8 cellular contexts compared by ENCODE assay signal in genomic region chr16:30805370-30806169, GRCh38. TPM values are rescaled to one million over a fixed set of nuclear protein-coding genes. Genes with fewer than 3 reads are reported as not detected.
DNase-seq lines count a peak whose midpoint lies in the region; ATAC-seq and TF ChIP-seq lines count a peak whose summit lies in the region.

No MANE protein-coding gene starts in this region.

- H3K56ac ChIP-seq in IMR-90 (ENCODE audit: extremely low read depth, insufficient read depth, low read length), result peak overlapping the region; percentile 78

- H3K4me1 ChIP-seq in IMR-90 (ENCODE audit: control insufficient read depth, insufficient read depth, low read length) (peaks cover 8% of the 10 kb centered on the region), neutrophil (ENCODE audit: control insufficient read depth in 1 of 2, insufficient read depth in 1 of 2, low read depth in 1 of 2, low read length in 1 of 2) (peaks cover 36 to 37% of the 10 kb centered on the region in 2 experiments), upper lobe of left lung (peaks cover 13 to 23% (median 14%) of the 10 kb centered on the region in 4 donors)

- peak overlapping the region; percentile 99 for H3K4me2 ChIP-seq in IMR-90 (ENCODE audit: low read depth, low read length)

- dilution Hi-C loops in IMR-90 (cut with HindIII; ENCODE audit: low sequenced_read_pairs, unreplicated experiment), result no loop called here

- no peaks in the 10 kb centered on the region for H4K20me1 ChIP-seq in IMR-90 (ENCODE audit: insufficient read depth, low read length)

- H3K18ac ChIP-seq in IMR-90 (ENCODE audit: low read depth, low read length), result peak overlapping the region; percentile 91

- peak overlapping the region; percentile 77 for H2BK5ac ChIP-seq in IMR-90 (ENCODE audit: low read depth, low read length, poor library complexity, severe bottlenecking)

- TF ChIP-seq RAD21 in IMR-90 (IDR thresholded peaks at IDR 0.05; ENCODE audit: low read length), result no peak

- no TSS peak for BruUV-seq in IMR-90 (replicated peaks; lab: Mats Ljungman, UMichigan)

- in situ Hi-C loops in IMR-90 (cut with MboI; ENCODE audit: low sequenced_read_pairs) (no loop called here), SK-MEL-5 (cut with HindIII; ENCODE audit: low pct_unique_long_range_greater_than_20kb, low sequenced_read_pairs) (no loop called here)

- POLR2A ChIA-PET in IMR-90 (lab: Charles Lee; ENCODE audit: unreplicated experiment), result interaction anchor here (0.7 to 2.1 kb wide), 4 partner anchors 8 to 70 kb away, joined by 3 to 13 read pairs (median 8); partner anchors contain the start of gene ZNF629
- POLR2A ChIA-PET in activated naive CD8-positive, alpha-beta T cell treated with anti-CD3 and anti-CD28 coated beads, Interleukin-2, amount 10 ng/mL, durations not matched to agents 7 days and 5 days (lab: Charles Lee), result interaction anchor here (0.7 to 2.2 kb wide), 7 partner anchors 8 to 144 kb away, joined by 3 to 10 read pairs (median 5); partner anchors contain the start of genes PHKG2 and ZNF629

- H3K23ac ChIP-seq in IMR-90 (ENCODE audit: low read depth, low read length), result peak overlapping the region; percentile 92

- peak overlapping the region; percentile 96 for H2AFZ ChIP-seq in IMR-90 (replicated peaks; ENCODE audit: low read length, poor library complexity)

- H4K91ac ChIP-seq in IMR-90 (ENCODE audit: insufficient read depth, low read depth, low read length), result peak overlapping the region; percentile 92

- no peak for TF ChIP-seq EP300 in upper lobe of left lung (IDR thresholded peaks at IDR 0.05)

- peaks cover 8% of the 10 kb centered on the region; the same call in 1 of the 2 replicates for H3K9me1 ChIP-seq in IMR-90 (ENCODE audit: insufficient read depth, low read length)

- H3K9me3 ChIP-seq in IMR-90 (ENCODE audit: control insufficient read depth, insufficient read depth, low read length) (no peaks in the 10 kb centered on the region), neutrophil (no peaks in the 10 kb centered on the region), upper lobe of left lung (no peaks in the 10 kb centered on the region)

- WGBS in IMR-90 (ENCODE audit: extremely low coverage in 2 of 2, insufficient read length in 1 of 2), 2 experiments, result 5% methylated on average over 20 of the region's 62 CpGs; no CpG with 5 or more reads in 1 of the 2 experiments
- 3 to 11% methylated on average over 16 to 46 of the region's 62 CpGs for WGBS in upper lobe of left lung, 2 donors

- no peaks in the 10 kb centered on the region for H3K36me3 ChIP-seq in IMR-90 (ENCODE audit: control insufficient read depth, insufficient read depth, low read length)
- H3K36me3 ChIP-seq in neutrophil, result no peaks in the 10 kb centered on the region
- no peaks in the 10 kb centered on the region for H3K36me3 ChIP-seq in upper lobe of left lung

- H2AK5ac ChIP-seq in IMR-90 (ENCODE audit: low read depth, low read length), result peak overlapping the region; percentile 82

- TF ChIP-seq POLR2A in IMR-90 (IDR thresholded peaks at IDR 0.05; ENCODE audit: low read depth, low read length) (peak; percentile 82), upper lobe of left lung (IDR thresholded peaks at IDR 0.05) (peak in 3 of 4 donors; percentile 66 to 94 (median 67))

- intact Hi-C loops in IMR-90 (cut with micrococcal nuclease), result loop anchor here (1.0 to 2.0 kb wide), 2 partner anchors 18 to 69 kb away; partner anchors contain the start of gene ZNF629

- no peak overlapping the region for H3K27ac Mint-ChIP-seq in activated naive CD8-positive, alpha-beta T cell treated with anti-CD3 and anti-CD28 coated beads, Interleukin-2, amount 10 ng/mL, durations not matched to agents 7 days and 5 days
- H3K27ac Mint-ChIP-seq in glutamatergic neuron (ENCODE audit: unreplicated experiment), result peak overlapping the region; percentile 92

- no peaks in the 10 kb centered on the region for H3K36me3 Mint-ChIP-seq in activated naive CD8-positive, alpha-beta T cell treated with anti-CD3 and anti-CD28 coated beads, Interleukin-2, amount 10 ng/mL, durations not matched to agents 7 days and 5 days
- H3K36me3 Mint-ChIP-seq in glutamatergic neuron (ENCODE audit: unreplicated experiment), result no peaks in the 10 kb centered on the region

- H3K27me3 ChIP-seq in IMR-90 (ENCODE audit: control insufficient read depth, insufficient read depth, low read length), result no peaks in the 10 kb centered on the region
- no peaks in the 10 kb centered on the region for H3K27me3 ChIP-seq in neutrophil
- H3K27me3 ChIP-seq in upper lobe of left lung, result no peaks in the 10 kb centered on the region

- H3K4me3 ChIP-seq in IMR-90 (ENCODE audit: insufficient read depth, low read depth, low read length), result peak overlapping the region; percentile 76
- peak overlapping the region; percentile 64 to 65 for H3K4me3 ChIP-seq in neutrophil (ENCODE audit: low read depth in 1 of 2, low read length in 1 of 2)
- peak overlapping the region; percentile 78 to 95 (median 82) for H3K4me3 ChIP-seq in upper lobe of left lung

- H3K27me3 Mint-ChIP-seq in activated naive CD8-positive, alpha-beta T cell treated with anti-CD3 and anti-CD28 coated beads, Interleukin-2, amount 10 ng/mL, durations not matched to agents 7 days and 5 days, result peaks cover 10% of the 10 kb centered on the region
- peaks cover 6% of the 10 kb centered on the region for H3K27me3 Mint-ChIP-seq in glutamatergic neuron (ENCODE audit: unreplicated experiment)

- peak overlapping the region; percentile 100 for H4K5ac ChIP-seq in IMR-90 (ENCODE audit: low read depth, low read length)

- H3K4me1 Mint-ChIP-seq in activated naive CD8-positive, alpha-beta T cell treated with anti-CD3 and anti-CD28 coated beads, Interleukin-2, amount 10 ng/mL, durations not matched to agents 7 days and 5 days, result peaks cover 28% of the 10 kb centered on the region
- peaks cover 7% of the 10 kb centered on the region for H3K4me1 Mint-ChIP-seq in glutamatergic neuron (ENCODE audit: low read depth, unreplicated experiment)

- DNase-seq in EH (ENCODE audit: low read depth) (peak; percentile 85), IMR-90 (peak; percentile 74), SK-MEL-5 (ENCODE audit: low read depth, low spot score) (peak; percentile 51), glutamatergic neuron (peak; percentile 88), upper lobe of left lung (peak; percentile 92 to 95), NAMALWA (ENCODE audit: low spot score) (no peak)
- peak; percentile 64 for DNase-seq in activated naive CD8-positive, alpha-beta T cell treated with anti-CD3 and anti-CD28 coated beads, Interleukin-2, amount 10 ng/mL, durations not matched to agents 7 days and 5 days

- H2BK120ac ChIP-seq in IMR-90 (ENCODE audit: low read depth, low read length), result peak overlapping the region; percentile 79

- peak overlapping the region; percentile 94 for H2AK9ac ChIP-seq in IMR-90 (replicated peaks; ENCODE audit: low read depth, low read length, poor library complexity)

- no peak for TF ChIP-seq CTCF in IMR-90 (conservative IDR thresholded peaks at IDR 0.05; ENCODE audit: low read depth, low read length)
- TF ChIP-seq CTCF in glutamatergic neuron (IDR thresholded peaks at IDR 0.05; ENCODE audit: partially characterized antibody, unreplicated experiment), result no peak
- TF ChIP-seq CTCF in neutrophil (IDR thresholded peaks at IDR 0.05), result no peak
- TF ChIP-seq CTCF in upper lobe of left lung (IDR thresholded peaks at IDR 0.05), result peak in 3 of 6 experiments; percentile 5 to 23 (median 19)

- H3K27ac ChIP-seq in IMR-90 (ENCODE audit: insufficient read depth, low read length), result peak overlapping the region; percentile 85
- H3K27ac ChIP-seq in neutrophil, result peak overlapping the region; percentile 47
- peak overlapping the region; percentile 88 to 95 (median 92) for H3K27ac ChIP-seq in upper lobe of left lung

- H3K79me1 ChIP-seq in IMR-90 (ENCODE audit: low read depth in 1 of 2, low read length in 2 of 2), result peaks cover 8 to 15% of the 10 kb centered on the region in 2 experiments; a peak in 3 of 4 replicates

- H2BK15ac ChIP-seq in IMR-90 (ENCODE audit: low read depth, low read length), result peak overlapping the region; percentile 46; the same call in 1 of the 3 replicates

- H3K9me3 Mint-ChIP-seq in activated naive CD8-positive, alpha-beta T cell treated with anti-CD3 and anti-CD28 coated beads, Interleukin-2, amount 10 ng/mL, durations not matched to agents 7 days and 5 days, result no peaks in the 10 kb centered on the region
- peaks cover 10% of the 10 kb centered on the region for H3K9me3 Mint-ChIP-seq in glutamatergic neuron (ENCODE audit: unreplicated experiment)

- H3K9ac ChIP-seq in IMR-90 (ENCODE audit: low read depth, low read length), result peak overlapping the region; percentile 89

- H3K4me3 Mint-ChIP-seq in activated naive CD8-positive, alpha-beta T cell treated with anti-CD3 and anti-CD28 coated beads, Interleukin-2, amount 10 ng/mL, durations not matched to agents 7 days and 5 days, result peak overlapping the region; percentile 67
- peak overlapping the region; percentile 94 for H3K4me3 Mint-ChIP-seq in glutamatergic neuron (ENCODE audit: unreplicated experiment)

- CTCF ChIA-PET in IMR-90 (lab: Yijun Ruan, JAX), result interaction anchor here (0.5 to 1.4 kb wide), 4 partner anchors 12 to 104 kb away, joined by 3 to 9 read pairs (median 4); no protein-coding TSS in a partner anchor

- peak; percentile 96 for ATAC-seq in IMR-90 (ENCODE audit: low read depth)
- ATAC-seq in activated naive CD8-positive, alpha-beta T cell treated with anti-CD3 and anti-CD28 coated beads, Interleukin-2, amount 10 ng/mL, durations not matched to agents 7 days and 5 days (ENCODE audit: low read depth), result peak; percentile 69
- peak; percentile 95 to 98 for ATAC-seq in upper lobe of left lung (ENCODE audit: low FRiP score in 2 of 2)

- peak overlapping the region; percentile 99 to 100 for H4K8ac ChIP-seq in IMR-90 (ENCODE audit: low read depth in 2 of 2, low read length in 2 of 2)

- H2BK20ac ChIP-seq in IMR-90 (ENCODE audit: low read depth, low read length), result no peak overlapping the region

- H3K4ac ChIP-seq in IMR-90 (ENCODE audit: low read depth, low read length), result peak overlapping the region; percentile 93

- peak overlapping the region; percentile 97 for H3K14ac ChIP-seq in IMR-90 (replicated peaks; ENCODE audit: low read depth, low read length)

RNA-seq across cellular contexts. Expression of gene ZNF629, which starts 18.6 kb away (rescaled TPM):
- total RNA-seq in IMR-90 (2012; rRNA removed), result 9.1 and 9.4 TPM in 2 replicates
- 6.6 and 7.3 TPM in 2 replicates for polyA plus RNA-seq in IMR-90 (2012; rRNA removed)
- 3.2 and 4.6 TPM in 2 replicates for polyA plus RNA-seq in IMR-90 (2012; cell fraction: cytosol; rRNA removed)
- polyA plus RNA-seq in IMR-90 (2012; cell fraction: nucleus; rRNA removed; ENCODE audit: low replicate concordance), result 9.8 and 11.9 TPM in 2 replicates
- 6.6 and 6.8 TPM in 2 replicates for total RNA-seq in SK-MEL-5 (2014; rRNA removed; shearing (Covaris generic))
- 4.0 and 5.8 TPM in 2 replicates for polyA plus RNA-seq in SK-MEL-5 (2015; cell fraction: cytosol; rRNA removed)
- polyA plus RNA-seq in SK-MEL-5 (2015; cell fraction: nucleus; rRNA removed), result 3.0 and 4.6 TPM in 2 replicates
- 1 to 10 TPM; 5.2 to 6.0 TPM for total RNA-seq in activated naive CD8-positive, alpha-beta T cell treated with anti-CD3 and anti-CD28 coated beads, Interleukin-2, amount 10 ng/mL, durations not matched to agents 7 days and 5 days
- 42.5 TPM for total RNA-seq in glutamatergic neuron (ENCODE audit: unreplicated experiment)
- 10 to 100 TPM; 13.1 to 32.5 (median 14.8) TPM for total RNA-seq in upper lobe of left lung

RNA-seq across cellular contexts. Expression of gene RNF40, which starts 43.4 kb away (rescaled TPM):
- total RNA-seq in IMR-90 (2012; rRNA removed) (63.9 and 72.4 TPM in 2 replicates), glutamatergic neuron (ENCODE audit: unreplicated experiment) (182 TPM), upper lobe of left lung (100 to 1,000 TPM in 2 of 6 donors, 10 to 100 TPM in 4; 69.9 to 137 (median 95.2) TPM)
- 46.7 and 49.7 TPM in 2 replicates for polyA plus RNA-seq in IMR-90 (2012; rRNA removed)
- polyA plus RNA-seq in IMR-90 (2012; cell fraction: cytosol; rRNA removed), result 22.2 and 29.2 TPM in 2 replicates
- 74.3 and 98.0 TPM in 2 replicates for polyA plus RNA-seq in IMR-90 (2012; cell fraction: nucleus; rRNA removed; ENCODE audit: low replicate concordance)
- total RNA-seq in SK-MEL-5 (2014; rRNA removed; shearing (Covaris generic)), result 108 and 120 TPM in 2 replicates
- polyA plus RNA-seq in SK-MEL-5 (2015; cell fraction: cytosol; rRNA removed), result 81.8 and 91.2 TPM in 2 replicates
- 63.6 and 84.8 TPM in 2 replicates for polyA plus RNA-seq in SK-MEL-5 (2015; cell fraction: nucleus; rRNA removed)
- 100 to 1,000 TPM in 1 of 2 experiments, 10 to 100 TPM in 1; 94.7 to 105 TPM for total RNA-seq in activated naive CD8-positive, alpha-beta T cell treated with anti-CD3 and anti-CD28 coated beads, Interleukin-2, amount 10 ng/mL, durations not matched to agents 7 days and 5 days

RNA-seq across cellular contexts. Expression of gene CFAP119, which starts 43.7 kb away (rescaled TPM):
- total RNA-seq in IMR-90 (2012; rRNA removed) (0.90 and 1.7 TPM in 2 replicates), glutamatergic neuron (ENCODE audit: unreplicated experiment) (10.9 TPM), upper lobe of left lung (10 to 100 TPM in 4 of 6 donors, 1 to 10 TPM in 2; 6.1 to 45.1 (median 16.0) TPM)
- 7.6 and 8.8 TPM in 2 replicates for polyA plus RNA-seq in IMR-90 (2012; rRNA removed)
- 5.0 and 5.2 TPM in 2 replicates for polyA plus RNA-seq in IMR-90 (2012; cell fraction: cytosol; rRNA removed)
- 47.8 and 56.3 TPM in 2 replicates for polyA plus RNA-seq in IMR-90 (2012; cell fraction: nucleus; rRNA removed; ENCODE audit: low replicate concordance)
- total RNA-seq in SK-MEL-5 (2014; rRNA removed; shearing (Covaris generic)), result 0.05 and 1.8 TPM in 2 replicates
- polyA plus RNA-seq in SK-MEL-5 (2015; cell fraction: cytosol; rRNA removed), result 0.75 and 1.4 TPM in 2 replicates
- polyA plus RNA-seq in SK-MEL-5 (2015; cell fraction: nucleus; rRNA removed), result 34.7 and 44.4 TPM in 2 replicates
- total RNA-seq in activated naive CD8-positive, alpha-beta T cell treated with anti-CD3 and anti-CD28 coated beads, Interleukin-2, amount 10 ng/mL, durations not matched to agents 7 days and 5 days, result 1 to 10 TPM; 4.4 TPM

RNA-seq across cellular contexts. Expression of gene PHKG2, which starts 57.3 kb away (rescaled TPM):
- total RNA-seq in IMR-90 (2012; rRNA removed) (26.0 and 26.7 TPM in 2 replicates), glutamatergic neuron (ENCODE audit: unreplicated experiment) (32.6 TPM), upper lobe of left lung (10 to 100 TPM; 27.4 to 70.2 (median 33.5) TPM)
- polyA plus RNA-seq in IMR-90 (2012; rRNA removed), result 37.7 and 38.9 TPM in 2 replicates
- polyA plus RNA-seq in IMR-90 (2012; cell fraction: cytosol; rRNA removed), result 20.1 and 32.6 TPM in 2 replicates
- 162 and 239 TPM in 2 replicates for polyA plus RNA-seq in IMR-90 (2012; cell fraction: nucleus; rRNA removed; ENCODE audit: low replicate concordance)
- 14.3 and 16.4 TPM in 2 replicates for total RNA-seq in SK-MEL-5 (2014; rRNA removed; shearing (Covaris generic))
- polyA plus RNA-seq in SK-MEL-5 (2015; cell fraction: cytosol; rRNA removed), result 18.2 and 19.4 TPM in 2 replicates
- 91.6 and 148 TPM in 2 replicates for polyA plus RNA-seq in SK-MEL-5 (2015; cell fraction: nucleus; rRNA removed)
- total RNA-seq in activated naive CD8-positive, alpha-beta T cell treated with anti-CD3 and anti-CD28 coated beads, Interleukin-2, amount 10 ng/mL, durations not matched to agents 7 days and 5 days, result 10 to 100 TPM; 48.2 to 48.9 TPM
